8 cellular contexts compared by ENCODE assay signal in the genomic region with DNA sequence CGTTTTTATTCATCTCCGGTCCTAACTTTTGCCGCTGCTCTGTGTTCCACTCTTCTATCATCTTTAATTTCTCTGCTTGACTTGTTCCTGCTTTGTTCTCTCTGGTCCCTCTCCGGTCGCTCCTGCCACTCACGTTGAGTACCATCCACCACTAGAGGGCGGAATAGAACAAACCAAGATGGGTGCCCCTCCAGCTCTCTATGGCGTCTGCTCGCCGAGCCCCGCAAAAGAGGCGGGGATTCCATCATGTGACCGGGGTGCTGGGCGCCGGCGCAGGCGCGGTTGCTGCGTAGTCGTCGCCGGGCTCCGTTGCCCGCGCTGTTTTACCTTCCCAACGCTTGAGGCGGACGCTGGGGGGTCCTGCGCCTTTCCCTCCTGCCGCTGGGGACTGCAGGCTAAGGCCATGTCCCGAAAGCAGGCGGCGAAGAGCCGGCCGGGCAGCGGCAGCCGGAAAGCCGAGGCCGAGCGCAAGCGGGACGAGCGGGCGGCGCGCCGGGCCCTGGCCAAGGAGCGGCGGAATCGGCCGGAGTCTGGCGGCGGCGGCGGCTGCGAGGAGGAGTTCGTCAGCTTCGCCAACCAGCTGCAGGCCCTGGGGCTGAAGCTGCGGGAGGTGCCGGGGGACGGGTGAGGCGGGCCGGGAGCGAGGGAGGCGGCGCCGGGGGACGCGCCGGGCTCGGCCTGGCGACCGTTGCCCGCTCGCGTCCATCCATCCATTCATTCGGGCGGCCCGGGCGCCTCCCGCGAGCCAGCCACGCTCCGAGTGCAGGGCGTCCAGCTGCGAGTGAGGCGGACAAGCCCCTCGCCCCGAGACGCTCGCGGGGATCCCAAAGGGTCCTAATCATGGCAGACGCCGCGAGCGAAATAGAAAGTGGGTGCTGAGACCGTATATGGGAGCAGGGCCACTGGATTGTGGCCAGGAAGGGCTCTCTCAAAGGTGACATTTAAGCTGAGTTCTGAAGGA. TPM values are rescaled to one million over a fixed set of nuclear protein-coding genes. Genes with fewer than 3 reads are reported as not detected.
DNase-seq lines count a peak whose midpoint lies in the region; ATAC-seq and TF ChIP-seq lines count a peak whose summit lies in the region.

A gene with protein sequence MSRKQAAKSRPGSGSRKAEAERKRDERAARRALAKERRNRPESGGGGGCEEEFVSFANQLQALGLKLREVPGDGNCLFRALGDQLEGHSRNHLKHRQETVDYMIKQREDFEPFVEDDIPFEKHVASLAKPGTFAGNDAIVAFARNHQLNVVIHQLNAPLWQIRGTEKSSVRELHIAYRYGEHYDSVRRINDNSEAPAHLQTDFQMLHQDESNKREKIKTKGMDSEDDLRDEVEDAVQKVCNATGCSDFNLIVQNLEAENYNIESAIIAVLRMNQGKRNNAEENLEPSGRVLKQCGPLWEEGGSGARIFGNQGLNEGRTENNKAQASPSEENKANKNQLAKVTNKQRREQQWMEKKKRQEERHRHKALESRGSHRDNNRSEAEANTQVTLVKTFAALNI (plus strand): TSS at position 285 of the 961 bp plus-strand sequence. CDS start 119 bp downstream, at position 404.

- H3K4me3 Mint-ChIP-seq in WTC11 = peak within 1 kb of the TSS; percentile 82

- CTCF ChIA-PET in WTC11 (lab: Charles Lee) = interaction anchor here (0.6 to 4.5 kb wide), 40 partner anchors 8 to 331 kb away, joined by 3 to 23 read pairs (median 4); no protein-coding TSS in a partner anchor

- ATAC-seq in HG03196 (IDR thresholded peaks at IDR 0.05; ENCODE audit: unreplicated experiment) (peak; percentile 94), WTC11 (peak; percentile 96)

- in situ Hi-C loops in GM18951 (cut with MboI; ENCODE audit: low sequenced_read_pairs, unreplicated experiment) = no loop called here

- H3K36me3 Mint-ChIP-seq in WTC11 = peaks cover 2% of the 10 kb centered on the region

- no peak within 1 kb of the TSS for H3K27ac Mint-ChIP-seq in WTC11

- POLR2A ChIA-PET in WTC11 (lab: Charles Lee) = interaction anchor here (0.6 to 1.0 kb wide), 2 partner anchors 117 to 882 kb away, joined by 3 read pairs; no protein-coding TSS in a partner anchor

- peaks cover 22% of the 10 kb centered on the region for H3K4me1 Mint-ChIP-seq in WTC11

- DNase-seq in AG09319 (ENCODE audit: extremely low read depth, low read depth) (peak; percentile 93), NCI-H226 (peak; percentile 92), WTC11 (ENCODE audit: low spot score) (peak; percentile 94), caudate nucleus (lab: John Stamatoyannopoulos, UW) (peak; percentile 69 to 97 (median 92)), inferior parietal cortex (ENCODE audit: extremely low spot score) (peak; percentile 100)
- peak; percentile 85 to 89 for DNase-seq in stimulated activated CD4-positive, alpha-beta T cell treated with anti-CD3 and anti-CD28 coated beads, Interleukin-12 subunit alpha, Interleukin-12 subunit beta, amount 100 ng/mL, for 24 hours (ENCODE audit: low read depth in 2 of 2)

- H3K27me3 Mint-ChIP-seq in WTC11 (ENCODE audit: low read depth) = no peaks in the 10 kb centered on the region; the same call in 1 of the 2 replicates

- H3K9me3 Mint-ChIP-seq in WTC11 = peaks cover 5% of the 10 kb centered on the region; the same call in 1 of the 2 replicates

- TF ChIP-seq CTCF in AG09319 (IDR thresholded peaks at IDR 0.05; ENCODE audit: low read depth, low read length) = peak; percentile 89
- TF ChIP-seq CTCF in WTC11 (IDR thresholded peaks at IDR 0.05) = peak; percentile 77

- TF ChIP-seq POLR2A in GM18951 (IDR thresholded peaks at IDR 0.05; ENCODE audit: extremely low read depth, insufficient read depth, insufficient read length) = peak; percentile 89

- H3K27ac ChIP-seq in caudate nucleus (ENCODE audit: low read depth, low read length) = peak within 1 kb of the TSS; percentile 88

TF ChIP-seq in WTC11, 78 proteins besides CTCF, POLR2A, EP300 and RAD21 (continues in another document):
- TF ChIP-seq, protein P1, sequence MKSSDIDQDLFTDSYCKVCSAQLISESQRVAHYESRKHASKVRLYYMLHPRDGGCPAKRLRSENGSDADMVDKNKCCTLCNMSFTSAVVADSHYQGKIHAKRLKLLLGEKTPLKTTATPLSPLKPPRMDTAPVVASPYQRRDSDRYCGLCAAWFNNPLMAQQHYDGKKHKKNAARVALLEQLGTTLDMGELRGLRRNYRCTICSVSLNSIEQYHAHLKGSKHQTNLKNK (CRISPR knock-in tag; IDR thresholded peaks at IDR 0.05) = no peak
- peak; percentile 82 for TF ChIP-seq TEAD1 (CRISPR knock-in tag; IDR thresholded peaks at IDR 0.05)
- TF ChIP-seq, protein P2, sequence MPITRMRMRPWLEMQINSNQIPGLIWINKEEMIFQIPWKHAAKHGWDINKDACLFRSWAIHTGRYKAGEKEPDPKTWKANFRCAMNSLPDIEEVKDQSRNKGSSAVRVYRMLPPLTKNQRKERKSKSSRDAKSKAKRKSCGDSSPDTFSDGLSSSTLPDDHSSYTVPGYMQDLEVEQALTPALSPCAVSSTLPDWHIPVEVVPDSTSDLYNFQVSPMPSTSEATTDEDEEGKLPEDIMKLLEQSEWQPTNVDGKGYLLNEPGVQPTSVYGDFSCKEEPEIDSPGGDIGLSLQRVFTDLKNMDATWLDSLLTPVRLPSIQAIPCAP (CRISPR knock-in tag; IDR thresholded peaks at IDR 0.05) = peak; percentile 52; the same call in 1 of the 2 replicates
- TF ChIP-seq, protein P3, sequence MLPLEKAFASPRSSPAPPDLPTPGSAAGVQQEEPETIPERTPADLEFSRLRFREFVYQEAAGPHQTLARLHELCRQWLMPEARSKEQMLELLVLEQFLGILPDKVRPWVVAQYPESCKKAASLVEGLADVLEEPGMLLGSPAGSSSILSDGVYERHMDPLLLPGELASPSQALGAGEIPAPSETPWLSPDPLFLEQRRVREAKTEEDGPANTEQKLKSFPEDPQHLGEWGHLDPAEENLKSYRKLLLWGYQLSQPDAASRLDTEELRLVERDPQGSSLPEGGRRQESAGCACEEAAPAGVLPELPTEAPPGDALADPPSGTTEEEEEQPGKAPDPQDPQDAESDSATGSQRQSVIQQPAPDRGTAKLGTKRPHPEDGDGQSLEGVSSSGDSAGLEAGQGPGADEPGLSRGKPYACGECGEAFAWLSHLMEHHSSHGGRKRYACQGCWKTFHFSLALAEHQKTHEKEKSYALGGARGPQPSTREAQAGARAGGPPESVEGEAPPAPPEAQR (CRISPR knock-in tag; IDR thresholded peaks at IDR 0.05) = no peak
- TF ChIP-seq ZNF416 (CRISPR knock-in tag; IDR thresholded peaks at IDR 0.05) = no peak
- TF ChIP-seq, protein P4, sequence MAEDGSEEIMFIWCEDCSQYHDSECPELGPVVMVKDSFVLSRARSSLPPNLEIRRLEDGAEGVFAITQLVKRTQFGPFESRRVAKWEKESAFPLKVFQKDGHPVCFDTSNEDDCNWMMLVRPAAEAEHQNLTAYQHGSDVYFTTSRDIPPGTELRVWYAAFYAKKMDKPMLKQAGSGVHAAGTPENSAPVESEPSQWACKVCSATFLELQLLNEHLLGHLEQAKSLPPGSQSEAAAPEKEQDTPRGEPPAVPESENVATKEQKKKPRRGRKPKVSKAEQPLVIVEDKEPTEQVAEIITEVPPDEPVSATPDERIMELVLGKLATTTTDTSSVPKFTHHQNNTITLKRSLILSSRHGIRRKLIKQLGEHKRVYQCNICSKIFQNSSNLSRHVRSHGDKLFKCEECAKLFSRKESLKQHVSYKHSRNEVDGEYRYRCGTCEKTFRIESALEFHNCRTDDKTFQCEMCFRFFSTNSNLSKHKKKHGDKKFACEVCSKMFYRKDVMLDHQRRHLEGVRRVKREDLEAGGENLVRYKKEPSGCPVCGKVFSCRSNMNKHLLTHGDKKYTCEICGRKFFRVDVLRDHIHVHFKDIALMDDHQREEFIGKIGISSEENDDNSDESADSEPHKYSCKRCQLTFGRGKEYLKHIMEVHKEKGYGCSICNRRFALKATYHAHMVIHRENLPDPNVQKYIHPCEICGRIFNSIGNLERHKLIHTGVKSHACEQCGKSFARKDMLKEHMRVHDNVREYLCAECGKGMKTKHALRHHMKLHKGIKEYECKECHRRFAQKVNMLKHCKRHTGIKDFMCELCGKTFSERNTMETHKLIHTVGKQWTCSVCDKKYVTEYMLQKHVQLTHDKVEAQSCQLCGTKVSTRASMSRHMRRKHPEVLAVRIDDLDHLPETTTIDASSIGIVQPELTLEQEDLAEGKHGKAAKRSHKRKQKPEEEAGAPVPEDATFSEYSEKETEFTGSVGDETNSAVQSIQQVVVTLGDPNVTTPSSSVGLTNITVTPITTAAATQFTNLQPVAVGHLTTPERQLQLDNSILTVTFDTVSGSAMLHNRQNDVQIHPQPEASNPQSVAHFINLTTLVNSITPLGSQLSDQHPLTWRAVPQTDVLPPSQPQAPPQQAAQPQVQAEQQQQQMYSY (CRISPR knock-in tag; IDR thresholded peaks at IDR 0.05) = 0 out of 2 replicates have a peak, but pooled peaks have one; percentile 24
- TF ChIP-seq ZBTB21 (CRISPR knock-in tag; IDR thresholded peaks at IDR 0.05; ENCODE audit: borderline replicate concordance) = 0 out of 2 replicates have a peak, but pooled peaks have one; percentile 16
- TF ChIP-seq ZNF232 (CRISPR knock-in tag; IDR thresholded peaks at IDR 0.05) = peak; percentile 93
- no peak for TF ChIP-seq ZNF263 (CRISPR knock-in tag; IDR thresholded peaks at IDR 0.05; ENCODE audit: low read depth)
- TF ChIP-seq ELF4 (CRISPR knock-in tag; IDR thresholded peaks at IDR 0.05; ENCODE audit: low read depth) = 0 out of 2 replicates have a peak, but pooled peaks have one; percentile 42
- peak; percentile 85 for TF ChIP-seq ESRRA (CRISPR knock-in tag; IDR thresholded peaks at IDR 0.05; ENCODE audit: borderline replicate concordance)
- TF ChIP-seq ETV6 (CRISPR knock-in tag; IDR thresholded peaks at IDR 0.05) = peak; percentile 73
- TF ChIP-seq TP53 (CRISPR knock-in tag; IDR thresholded peaks at IDR 0.05) = 0 out of 2 replicates have a peak, but pooled peaks have one; percentile 4
- 0 out of 2 replicates have a peak, but pooled peaks have one; percentile 71 for TF ChIP-seq IRF2 (CRISPR knock-in tag; IDR thresholded peaks at IDR 0.05; ENCODE audit: borderline replicate concordance, low read depth)
- TF ChIP-seq, protein P5, sequence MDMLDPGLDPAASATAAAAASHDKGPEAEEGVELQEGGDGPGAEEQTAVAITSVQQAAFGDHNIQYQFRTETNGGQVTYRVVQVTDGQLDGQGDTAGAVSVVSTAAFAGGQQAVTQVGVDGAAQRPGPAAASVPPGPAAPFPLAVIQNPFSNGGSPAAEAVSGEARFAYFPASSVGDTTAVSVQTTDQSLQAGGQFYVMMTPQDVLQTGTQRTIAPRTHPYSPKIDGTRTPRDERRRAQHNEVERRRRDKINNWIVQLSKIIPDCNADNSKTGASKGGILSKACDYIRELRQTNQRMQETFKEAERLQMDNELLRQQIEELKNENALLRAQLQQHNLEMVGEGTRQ (CRISPR knock-in tag; IDR thresholded peaks at IDR 0.05) = peak; percentile 97
- TF ChIP-seq PRRX2 (CRISPR knock-in tag; IDR thresholded peaks at IDR 0.05) = no peak
- TF ChIP-seq TCF7 (CRISPR knock-in tag; IDR thresholded peaks at IDR 0.05; ENCODE audit: low read depth) = peak; percentile 25; the same call in 1 of the 2 replicates

RNA-seq across cellular contexts. Expression of the gene that starts here (rescaled TPM):
- 16.1 to 19.4 TPM (median 16.4 TPM) in 3 replicates for total RNA-seq in WTC11 (2021)

Comparison
In these comparisons a context has a peak if more than half of its experiments do, and no peak if none do; other contexts are left out.
1. Peak in every context shown above with its lines: DNase-seq, ATAC-seq and H3K27ac ChIP-seq.